In genomic region chr16:11748404-11749254, GRCh38 we compare ENCODE assay signal across 12 cellular contexts. TPM values are rescaled to one million over a fixed set of nuclear protein-coding genes. Genes with fewer than 3 reads are reported as not detected.
DNase-seq lines count a peak whose midpoint lies in the region; ATAC-seq and TF ChIP-seq lines count a peak whose summit lies in the region.
"Had no signal": no experiment of that assay in that cellular context is flagged by ENCODE, and none has a peak within 500 bp of the region (broad histone marks: within the 10 kb centered on the region; RNA-seq: fewer than 3 reads in every experiment).

No MANE protein-coding gene starts in this region.

- H3K27ac Mint-ChIP-seq in CD8-positive, alpha-beta T cell = peak overlapping the region; percentile 55
- H3K27ac Mint-ChIP-seq in effector memory CD8-positive, alpha-beta T cell = peak overlapping the region; percentile 22 to 24
- peak overlapping the region in 4 of 6 donors; percentile 16 to 71 (median 63) for H3K27ac Mint-ChIP-seq in naive B cell

- no peaks in the 10 kb centered on the region for H3K9me3 Mint-ChIP-seq in CD8-positive, alpha-beta T cell
- H3K9me3 Mint-ChIP-seq in effector memory CD8-positive, alpha-beta T cell = no peaks in the 10 kb centered on the region
- no peaks in the 10 kb centered on the region for H3K9me3 Mint-ChIP-seq in naive B cell
- H3K9me3 Mint-ChIP-seq: CD8-positive, alpha-beta memory T cell had no signal

- POLR2A ChIA-PET in CD8-positive, alpha-beta T cell (lab: Charles Lee) = interaction anchor here (0.5 kb wide), 1 partner anchor 50 kb away, joined by 5 read pairs; no protein-coding TSS in a partner anchor

- CTCF ChIA-PET in CD8-positive, alpha-beta T cell (lab: Charles Lee) = interaction anchor here (0.5 to 1.5 kb wide), 3 partner anchors 34 to 319 kb away, joined by 3 read pairs; no protein-coding TSS in a partner anchor

- peaks cover 20% of the 10 kb centered on the region for H3K36me3 ChIP-seq in CD8-positive, alpha-beta T cell (ENCODE audit: insufficient read depth, low read length)

- no peak for TF ChIP-seq CTCF in CD8-positive, alpha-beta T cell (IDR thresholded peaks at IDR 0.05)

- intact Hi-C loops in CD8-positive, alpha-beta T cell (cut with DNase I, micrococcal nuclease) = no loop called here

- H3K4me1 ChIP-seq in CD8-positive, alpha-beta T cell (ENCODE audit: insufficient read depth, low read length) = peaks cover 3% of the 10 kb centered on the region

- H3K36me3 Mint-ChIP-seq in CD8-positive, alpha-beta T cell = peaks cover 40% of the 10 kb centered on the region
- peaks cover 42% of the 10 kb centered on the region for H3K36me3 Mint-ChIP-seq in effector memory CD8-positive, alpha-beta T cell (ENCODE audit: insufficient read depth)
- H3K36me3 Mint-ChIP-seq in naive B cell = peaks cover 20 to 31% of the 10 kb centered on the region in 2 donors

- H3K27me3 ChIP-seq in CD8-positive, alpha-beta T cell (ENCODE audit: insufficient read depth, low read length) = no peaks in the 10 kb centered on the region
- H3K27me3 ChIP-seq: MG63, sigmoid colon had no signal

- H3K4me3 Mint-ChIP-seq in CD8-positive, alpha-beta T cell = no peak overlapping the region
- no peak overlapping the region for H3K4me3 Mint-ChIP-seq in effector memory CD8-positive, alpha-beta T cell
- peak overlapping the region in 1 of 8 donors; percentile 60 for H3K4me3 Mint-ChIP-seq in naive B cell
- H3K4me3 Mint-ChIP-seq: CD8-positive, alpha-beta memory T cell had no signal

- no peak overlapping the region for H3K27ac ChIP-seq in CD8-positive, alpha-beta T cell (ENCODE audit: low read depth, low read length)
- H3K27ac ChIP-seq: HL-60, sigmoid colon had no signal

- no peak for ATAC-seq in CD8-positive, alpha-beta T cell
- no peak for ATAC-seq in effector memory CD8-positive, alpha-beta T cell (replicated peaks)
- ATAC-seq in naive B cell (ENCODE audit: low read depth in 2 of 2) = no peak

- no peak for DNase-seq in CD8-positive, alpha-beta T cell
- peak; percentile 22 for DNase-seq in LoVo (ENCODE audit: low spot score)
- no peak for DNase-seq in effector memory CD8-positive, alpha-beta T cell
- DNase-seq in naive B cell = no peak
- no peak for DNase-seq in NOMO-1 treated with dmso at 0.1 percent for 144 hours (lab: John Stamatoyannopoulos, UW; ENCODE audit: unreplicated experiment)
- DNase-seq in iPS-NIHi11 (ENCODE audit: low spot score) = no peak
- no peak for DNase-seq in COLO668 (lab: John Stamatoyannopoulos, UW; ENCODE audit: unreplicated experiment)
- DNase-seq in NCI-H2196 (lab: John Stamatoyannopoulos, UW; ENCODE audit: unreplicated experiment) = no peak
- DNase-seq: CD8-positive, alpha-beta memory T cell; MG63; sigmoid colon had no signal

- peaks cover 4% of the 10 kb centered on the region for H3K4me1 Mint-ChIP-seq in CD8-positive, alpha-beta T cell (ENCODE audit: low read depth)
- peaks cover 2 to 7% of the 10 kb centered on the region in 2 donors for H3K4me1 Mint-ChIP-seq in effector memory CD8-positive, alpha-beta T cell (ENCODE audit: low read depth in 2 of 2)
- H3K4me1 Mint-ChIP-seq in naive B cell = peaks cover 5 to 8% (median 6%) of the 10 kb centered on the region in 3 donors

- H3K9me3 ChIP-seq in CD8-positive, alpha-beta T cell (ENCODE audit: low read length) = no peaks in the 10 kb centered on the region
- H3K9me3 ChIP-seq: MG63, sigmoid colon had no signal

- no peaks in the 10 kb centered on the region for H3K27me3 Mint-ChIP-seq in CD8-positive, alpha-beta T cell (ENCODE audit: low read depth)
- H3K27me3 Mint-ChIP-seq in effector memory CD8-positive, alpha-beta T cell = no peaks in the 10 kb centered on the region
- no peaks in the 10 kb centered on the region for H3K27me3 Mint-ChIP-seq in naive B cell
- H3K27me3 Mint-ChIP-seq: CD8-positive, alpha-beta memory T cell had no signal

- H3K4me3 ChIP-seq in CD8-positive, alpha-beta T cell (ENCODE audit: low read depth, low read length) = no peak overlapping the region
- H3K4me3 ChIP-seq: MG63, sigmoid colon had no signal

RNA-seq across cellular contexts. Expression of gene TXNDC11, which starts 6.0 kb away (rescaled TPM):
- total RNA-seq in CD8-positive, alpha-beta T cell = 100 to 1,000 TPM; 118 to 130 TPM
- 10 to 100 TPM; 34.6 to 65.6 (median 40.2) TPM for polyA plus RNA-seq in naive B cell (ENCODE audit: low read depth in 6 of 6)

RNA-seq across cellular contexts. Expression of gene ZC3H7A, which starts 48.4 kb away (rescaled TPM):
- 100 to 1,000 TPM; 105 to 106 TPM for total RNA-seq in CD8-positive, alpha-beta T cell
- polyA plus RNA-seq in naive B cell (ENCODE audit: low read depth in 6 of 6) = 10 to 100 TPM; 20.7 to 38.4 (median 32.0) TPM
